ENCODE assay signal across 1 cellular context in the genomic region with DNA sequence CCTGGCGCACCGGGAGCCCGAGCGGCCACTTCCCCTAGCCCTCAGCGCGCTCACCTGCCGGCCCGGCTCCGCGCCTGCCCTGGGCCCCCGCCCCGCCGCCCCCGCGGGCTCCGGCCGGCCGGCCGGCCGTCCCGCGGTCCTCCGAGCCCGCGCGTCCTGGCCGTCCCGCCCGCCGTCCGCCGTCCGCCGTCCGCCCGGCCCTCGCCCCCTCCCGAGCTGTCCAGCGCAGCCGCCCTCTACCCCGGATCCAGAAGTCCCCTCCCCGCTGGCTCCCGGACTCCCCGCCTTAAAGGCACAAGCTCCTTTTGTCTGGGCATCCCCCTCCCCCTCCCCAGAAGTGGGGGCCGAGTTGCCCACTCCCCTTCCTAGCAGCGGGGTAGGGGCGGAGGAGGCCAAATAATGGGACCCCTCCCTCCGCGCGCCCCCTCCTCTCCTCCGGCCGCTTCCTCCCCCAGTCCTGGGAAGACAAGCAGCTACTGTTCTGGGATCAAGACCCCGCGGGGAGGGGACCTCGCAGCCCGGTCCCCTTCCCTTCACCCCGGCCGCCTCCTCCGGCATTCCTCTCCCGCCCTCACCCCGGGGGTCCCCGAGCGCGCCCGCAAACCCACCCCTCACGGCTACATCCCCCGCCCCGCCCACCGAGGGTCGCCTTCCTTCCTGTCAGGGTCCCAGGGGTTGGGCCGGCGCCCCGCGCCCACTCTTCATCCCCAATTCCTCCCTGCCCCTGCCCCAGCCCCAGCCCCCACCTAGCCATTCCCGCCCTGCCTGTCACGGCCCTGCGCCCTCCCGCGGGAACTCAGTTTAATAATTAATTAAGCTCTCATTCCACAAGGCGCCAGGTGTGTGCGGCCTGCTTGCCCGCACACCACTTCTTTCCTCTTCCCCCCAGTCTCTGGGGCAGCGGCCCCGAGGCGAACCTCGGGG.
TF ChIP-seq lines count a peak whose summit lies in the region.

ADCY6 (minus strand) TSS at position 238 of the 924 bp plus-strand sequence. CDS start 5,655 bp downstream, outside the sequence.

TF ChIP-seq in HepG2, 621 proteins besides CTCF, POLR2A, EP300 and RAD21 (continued from another document and continues in another):
- TF ChIP-seq POGK (CRISPR knock-in tag; conservative IDR thresholded peaks at IDR 0.05) (no peak), POLR2AphosphoS2 (IDR thresholded peaks at IDR 0.05; ENCODE audit: low read depth, low read length) (no peak), ERF (CRISPR knock-in tag; IDR thresholded peaks at IDR 0.05) (no peak), KLF11 (CRISPR knock-in tag; IDR thresholded peaks at IDR 0.05) (0 out of 2 replicates have a peak, but pooled peaks have one; percentile 5), ZBTB7A (CRISPR knock-in tag; IDR thresholded peaks at IDR 0.05) (peak; percentile 72; the same call in 1 of the 2 replicates), GATA4 (IDR thresholded peaks at IDR 0.05; ENCODE audit: borderline replicate concordance, low read depth) (0 out of 2 replicates have a peak, but pooled peaks have one; percentile 8), ZNF703 (CRISPR knock-in tag; IDR thresholded peaks at IDR 0.05; ENCODE audit: borderline replicate concordance) (no peak), ZMYM3 (CRISPR knock-in tag; IDR thresholded peaks at IDR 0.05) (no peak), SP140L (CRISPR knock-in tag; IDR thresholded peaks at IDR 0.05; ENCODE audit: borderline replicate concordance) (no peak), ZNF530 (CRISPR knock-in tag; IDR thresholded peaks at IDR 0.05; ENCODE audit: low read depth) (no peak), ZFP91 (CRISPR knock-in tag; IDR thresholded peaks at IDR 0.05; ENCODE audit: borderline replicate concordance) (peak; percentile 99), HNF1B (CRISPR knock-in tag; IDR thresholded peaks at IDR 0.05) (0 out of 2 replicates have a peak, but pooled peaks have one; percentile 1), DPF2 (CRISPR knock-in tag; IDR thresholded peaks at IDR 0.05; ENCODE audit: borderline replicate concordance, low read depth) (no peak), RNF219 (CRISPR knock-in tag; IDR thresholded peaks at IDR 0.05) (no peak), ZNF24 (IDR thresholded peaks at IDR 0.05) (no peak), GMEB1 (CRISPR knock-in tag; IDR thresholded peaks at IDR 0.05; ENCODE audit: borderline replicate concordance) (no peak), AHR (CRISPR knock-in tag; IDR thresholded peaks at IDR 0.05) (no peak), ZBTB42 (CRISPR knock-in tag; IDR thresholded peaks at IDR 0.05) (no peak), DBP (CRISPR knock-in tag; IDR thresholded peaks at IDR 0.05; ENCODE audit: not compliant biosample characterization) (no peak), ZBTB7B (CRISPR knock-in tag; IDR thresholded peaks at IDR 0.05) (0 out of 2 replicates have a peak, but pooled peaks have one; percentile 30), FOXK2 (IDR thresholded peaks at IDR 0.05) (no peak), RFXANK (CRISPR knock-in tag; IDR thresholded peaks at IDR 0.05) (no peak), CEBPG (CRISPR knock-in tag; IDR thresholded peaks at IDR 0.05) (no peak), ZNF737 (CRISPR knock-in tag; IDR thresholded peaks at IDR 0.05; ENCODE audit: borderline replicate concordance) (no peak), RXRB (CRISPR knock-in tag; IDR thresholded peaks at IDR 0.05; ENCODE audit: borderline replicate concordance) (no peak), PLRG1 (conservative IDR thresholded peaks at IDR 0.05) (no peak), ZBTB46 (CRISPR knock-in tag; IDR thresholded peaks at IDR 0.05; ENCODE audit: borderline replicate concordance) (no peak), MED1 (CRISPR knock-in tag; IDR thresholded peaks at IDR 0.05) (no peak), CHCHD3 (CRISPR knock-in tag; IDR thresholded peaks at IDR 0.05) (no peak), JUN (CRISPR knock-in tag; IDR thresholded peaks at IDR 0.05) (no peak), MAZ (IDR thresholded peaks at IDR 0.05; ENCODE audit: borderline replicate concordance, low read depth, low read length) (peak; percentile 65; the same call in 1 of the 2 replicates), MAZ (CRISPR knock-in tag; IDR thresholded peaks at IDR 0.05; ENCODE audit: low read depth) (peak; percentile 49; the same call in 1 of the 2 replicates), MAF1 (CRISPR knock-in tag; IDR thresholded peaks at IDR 0.05; ENCODE audit: borderline replicate concordance) (no peak), STAT5B (CRISPR knock-in tag; IDR thresholded peaks at IDR 0.05) (no peak), ZFY (CRISPR knock-in tag; IDR thresholded peaks at IDR 0.05) (peak; percentile 80), NR2C2 (CRISPR knock-in tag; IDR thresholded peaks at IDR 0.05; ENCODE audit: borderline replicate concordance) (peak; percentile 93), NFYB (CRISPR knock-in tag; IDR thresholded peaks at IDR 0.05) (no peak), ZNF354B (CRISPR knock-in tag; IDR thresholded peaks at IDR 0.05) (no peak), BCL6 (CRISPR knock-in tag; IDR thresholded peaks at IDR 0.05) (no peak), RFX5 (IDR thresholded peaks at IDR 0.05; ENCODE audit: low read depth, low read length) (no peak), POLR2G (IDR thresholded peaks at IDR 0.05; ENCODE audit: low read depth, low read length) (no peak), ZNF34 (CRISPR knock-in tag; IDR thresholded peaks at IDR 0.05; ENCODE audit: borderline replicate concordance) (no peak), ZNF552 (CRISPR knock-in tag; IDR thresholded peaks at IDR 0.05; ENCODE audit: borderline replicate concordance) (no peak)
- TF ChIP-seq, protein P1, sequence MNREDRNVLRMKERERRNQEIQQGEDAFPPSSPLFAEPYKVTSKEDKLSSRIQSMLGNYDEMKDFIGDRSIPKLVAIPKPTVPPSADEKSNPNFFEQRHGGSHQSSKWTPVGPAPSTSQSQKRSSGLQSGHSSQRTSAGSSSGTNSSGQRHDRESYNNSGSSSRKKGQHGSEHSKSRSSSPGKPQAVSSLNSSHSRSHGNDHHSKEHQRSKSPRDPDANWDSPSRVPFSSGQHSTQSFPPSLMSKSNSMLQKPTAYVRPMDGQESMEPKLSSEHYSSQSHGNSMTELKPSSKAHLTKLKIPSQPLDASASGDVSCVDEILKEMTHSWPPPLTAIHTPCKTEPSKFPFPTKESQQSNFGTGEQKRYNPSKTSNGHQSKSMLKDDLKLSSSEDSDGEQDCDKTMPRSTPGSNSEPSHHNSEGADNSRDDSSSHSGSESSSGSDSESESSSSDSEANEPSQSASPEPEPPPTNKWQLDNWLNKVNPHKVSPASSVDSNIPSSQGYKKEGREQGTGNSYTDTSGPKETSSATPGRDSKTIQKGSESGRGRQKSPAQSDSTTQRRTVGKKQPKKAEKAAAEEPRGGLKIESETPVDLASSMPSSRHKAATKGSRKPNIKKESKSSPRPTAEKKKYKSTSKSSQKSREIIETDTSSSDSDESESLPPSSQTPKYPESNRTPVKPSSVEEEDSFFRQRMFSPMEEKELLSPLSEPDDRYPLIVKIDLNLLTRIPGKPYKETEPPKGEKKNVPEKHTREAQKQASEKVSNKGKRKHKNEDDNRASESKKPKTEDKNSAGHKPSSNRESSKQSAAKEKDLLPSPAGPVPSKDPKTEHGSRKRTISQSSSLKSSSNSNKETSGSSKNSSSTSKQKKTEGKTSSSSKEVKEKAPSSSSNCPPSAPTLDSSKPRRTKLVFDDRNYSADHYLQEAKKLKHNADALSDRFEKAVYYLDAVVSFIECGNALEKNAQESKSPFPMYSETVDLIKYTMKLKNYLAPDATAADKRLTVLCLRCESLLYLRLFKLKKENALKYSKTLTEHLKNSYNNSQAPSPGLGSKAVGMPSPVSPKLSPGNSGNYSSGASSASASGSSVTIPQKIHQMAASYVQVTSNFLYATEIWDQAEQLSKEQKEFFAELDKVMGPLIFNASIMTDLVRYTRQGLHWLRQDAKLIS (CRISPR knock-in tag; IDR thresholded peaks at IDR 0.05): no peak
- TF ChIP-seq, protein P2, sequence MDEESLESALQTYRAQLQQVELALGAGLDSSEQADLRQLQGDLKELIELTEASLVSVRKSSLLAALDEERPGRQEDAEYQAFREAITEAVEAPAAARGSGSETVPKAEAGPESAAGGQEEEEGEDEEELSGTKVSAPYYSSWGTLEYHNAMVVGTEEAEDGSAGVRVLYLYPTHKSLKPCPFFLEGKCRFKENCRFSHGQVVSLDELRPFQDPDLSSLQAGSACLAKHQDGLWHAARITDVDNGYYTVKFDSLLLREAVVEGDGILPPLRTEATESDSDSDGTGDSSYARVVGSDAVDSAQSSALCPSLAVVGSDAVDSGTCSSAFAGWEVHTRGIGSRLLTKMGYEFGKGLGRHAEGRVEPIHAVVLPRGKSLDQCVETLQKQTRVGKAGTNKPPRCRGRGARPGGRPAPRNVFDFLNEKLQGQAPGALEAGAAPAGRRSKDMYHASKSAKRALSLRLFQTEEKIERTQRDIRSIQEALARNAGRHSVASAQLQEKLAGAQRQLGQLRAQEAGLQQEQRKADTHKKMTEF (CRISPR knock-in tag; IDR thresholded peaks at IDR 0.05): no peak; the same call in 1 of the 2 replicates
